8 cellular contexts compared by ENCODE assay signal in genomic region chr6:30344868-30345671, GRCh38. TPM values are rescaled to one million over a fixed set of nuclear protein-coding genes. Genes with fewer than 3 reads are reported as not detected.
DNase-seq lines count a peak whose midpoint lies in the region; ATAC-seq and TF ChIP-seq lines count a peak whose summit lies in the region.

Gene RPP21 (plus strand): TSS chr6:30345156. CDS start chr6:30345172, 16 bp downstream.

- H3K4me3 ChIP-seq in LNCaP clone FGC (ENCODE audit: low read depth, low read length) (peak within 1 kb of the TSS; percentile 77), fibroblast of mammary gland (ENCODE audit: control insufficient read depth, low read depth, low read length) (peak within 1 kb of the TSS; percentile 90)

- H3K27ac Mint-ChIP-seq in activated T-helper 2 cell treated with anti-CD3 and anti-CD28 coated beads, Interferon-gamma antibody, Interleukin-2, Interleukin-4, amounts not matched to agents 10 μg/mL and 5 μg/mL and 100 μg/mL, durations not matched to agents 14 hours and 24 hours and 36 hours, result peak within 1 kb of the TSS; percentile 77
- peak within 1 kb of the TSS; percentile 10 to 37 for H3K27ac Mint-ChIP-seq in natural killer cell treated with Interleukin-12 subunit alpha and Interleukin-12 subunit beta and Interleukin-15 and Interleukin-18, amount 100 ng/mL, for 72 hours

- peaks cover 16% of the 10 kb centered on the region for H3K27me3 Mint-ChIP-seq in activated T-helper 2 cell treated with anti-CD3 and anti-CD28 coated beads, Interferon-gamma antibody, Interleukin-2, Interleukin-4, amounts not matched to agents 10 μg/mL and 5 μg/mL and 100 μg/mL, durations not matched to agents 14 hours and 24 hours and 36 hours (ENCODE audit: low read depth)
- H3K27me3 Mint-ChIP-seq in natural killer cell treated with Interleukin-12 subunit alpha and Interleukin-12 subunit beta and Interleukin-15 and Interleukin-18, amount 100 ng/mL, for 72 hours, result peaks cover 0 to 5% of the 10 kb centered on the region in 2 donors

- H3K4me1 Mint-ChIP-seq in activated T-helper 2 cell treated with anti-CD3 and anti-CD28 coated beads, Interferon-gamma antibody, Interleukin-2, Interleukin-4, amounts not matched to agents 10 μg/mL and 5 μg/mL and 100 μg/mL, durations not matched to agents 14 hours and 24 hours and 36 hours (ENCODE audit: low read depth), result peaks cover 34% of the 10 kb centered on the region
- H3K4me1 Mint-ChIP-seq in natural killer cell treated with Interleukin-12 subunit alpha and Interleukin-12 subunit beta and Interleukin-15 and Interleukin-18, amount 100 ng/mL, for 72 hours (ENCODE audit: low read depth in 2 of 2), result peaks cover 16 to 26% of the 10 kb centered on the region in 2 donors

- TF ChIP-seq CTCF in LNCaP clone FGC (IDR thresholded peaks at IDR 0.05; ENCODE audit: control insufficient read depth, extremely low read depth, insufficient read depth) (no peak), RWPE1 (conservative IDR thresholded peaks at IDR 0.05; ENCODE audit: low read depth) (no peak), fibroblast of mammary gland (conservative IDR thresholded peaks at IDR 0.05; ENCODE audit: control insufficient read depth, insufficient read depth, low read depth, low read length) (no peak)

- intact Hi-C loops in activated T-helper 2 cell treated with anti-CD3 and anti-CD28 coated beads, Interferon-gamma antibody, Interleukin-2, Interleukin-4, amounts not matched to agents 10 μg/mL and 5 μg/mL and 100 μg/mL, durations not matched to agents 14 hours and 24 hours and 36 hours (cut with micrococcal nuclease), result loop anchor here (1.0 kb wide), 2 partner anchors 19 to 132 kb away; partner anchors contain the start of genes TRIM26 and TRIM39

- H3K27ac ChIP-seq in RWPE1, result peak within 1 kb of the TSS; percentile 75

- no peaks in the 10 kb centered on the region for H3K9me3 Mint-ChIP-seq in activated T-helper 2 cell treated with anti-CD3 and anti-CD28 coated beads, Interferon-gamma antibody, Interleukin-2, Interleukin-4, amounts not matched to agents 10 μg/mL and 5 μg/mL and 100 μg/mL, durations not matched to agents 14 hours and 24 hours and 36 hours
- H3K9me3 Mint-ChIP-seq in natural killer cell treated with Interleukin-12 subunit alpha and Interleukin-12 subunit beta and Interleukin-15 and Interleukin-18, amount 100 ng/mL, for 72 hours, result no peaks in the 10 kb centered on the region

- H3K36me3 Mint-ChIP-seq in activated T-helper 2 cell treated with anti-CD3 and anti-CD28 coated beads, Interferon-gamma antibody, Interleukin-2, Interleukin-4, amounts not matched to agents 10 μg/mL and 5 μg/mL and 100 μg/mL, durations not matched to agents 14 hours and 24 hours and 36 hours (ENCODE audit: low read depth), result peaks cover 48% of the 10 kb centered on the region
- peaks cover 4% of the 10 kb centered on the region for H3K36me3 Mint-ChIP-seq in natural killer cell treated with Interleukin-12 subunit alpha and Interleukin-12 subunit beta and Interleukin-15 and Interleukin-18, amount 100 ng/mL, for 72 hours

- peak; percentile 93 for DNase-seq in Daoy (ENCODE audit: low read depth)
- DNase-seq in GOT3 (lab: John Stamatoyannopoulos, UW), result peak; percentile 76
- DNase-seq in LNCaP clone FGC (ENCODE audit: low read depth), result no peak
- DNase-seq in RWPE1 (ENCODE audit: low spot score), result peak; percentile 91
- peak; percentile 84 for DNase-seq in activated T-helper 2 cell treated with anti-CD3 and anti-CD28 coated beads, Interferon-gamma antibody, Interleukin-2, Interleukin-4, amounts not matched to agents 10 μg/mL and 5 μg/mL and 100 μg/mL, durations not matched to agents 14 hours and 24 hours and 36 hours (ENCODE audit: low spot score)
- peak; percentile 60 for DNase-seq in fibroblast of mammary gland (ENCODE audit: low read depth)
- DNase-seq in natural killer cell treated with Interleukin-12 subunit alpha and Interleukin-12 subunit beta and Interleukin-15 and Interleukin-18, amount 100 ng/mL, for 72 hours (ENCODE audit: low spot score), result peak; percentile 91
- DNase-seq in stimulated activated naive CD4-positive, alpha-beta T cell treated with Interleukin-2 at 50 U/mL for 16 hours (lab: John Stamatoyannopoulos, UW), result peak; percentile 84

- peak; percentile 99 for ATAC-seq in natural killer cell treated with Interleukin-12 subunit alpha and Interleukin-12 subunit beta and Interleukin-15 and Interleukin-18, amount 100 ng/mL, for 72 hours

- peak within 1 kb of the TSS; percentile 88 for H3K4me3 Mint-ChIP-seq in activated T-helper 2 cell treated with anti-CD3 and anti-CD28 coated beads, Interferon-gamma antibody, Interleukin-2, Interleukin-4, amounts not matched to agents 10 μg/mL and 5 μg/mL and 100 μg/mL, durations not matched to agents 14 hours and 24 hours and 36 hours (ENCODE audit: low read depth)
- peak within 1 kb of the TSS; percentile 82 for H3K4me3 Mint-ChIP-seq in natural killer cell treated with Interleukin-12 subunit alpha and Interleukin-12 subunit beta and Interleukin-15 and Interleukin-18, amount 100 ng/mL, for 72 hours

- POLR2A ChIA-PET in RWPE1 (lab: Yijun Ruan, JAX; ENCODE audit: low non-redundant PET), result no interaction called here

- CTCF ChIA-PET in RWPE1 (lab: Yijun Ruan, JAX), result no interaction called here

RNA-seq across cellular contexts. Expression of gene RPP21, which starts in this region (rescaled TPM):
- total RNA-seq in Daoy (2014; rRNA removed; shearing (Covaris generic)), result 160 and 170 TPM in 2 replicates
- total RNA-seq in activated T-helper 2 cell treated with anti-CD3 and anti-CD28 coated beads, Interferon-gamma antibody, Interleukin-2, Interleukin-4, amounts not matched to agents 10 μg/mL and 5 μg/mL and 100 μg/mL, durations not matched to agents 14 hours and 24 hours and 36 hours, result 40.6 and 41.9 TPM in 2 replicates
- total RNA-seq in natural killer cell treated with Interleukin-12 subunit alpha and Interleukin-12 subunit beta and Interleukin-15 and Interleukin-18, amount 100 ng/mL, for 72 hours, result 10 to 100 TPM; 23.2 to 37.8 TPM
